Comparison of ENCODE assay signal across 22 cellular contexts in genomic region chr7:115911466-115911865, GRCh38.
DNase-seq lines count a peak whose midpoint lies in the region; ATAC-seq and TF ChIP-seq lines count a peak whose summit lies in the region.
"Had no signal": no experiment of that assay in that cellular context is flagged by ENCODE, and none has a peak within 500 bp of the region (broad histone marks: within the 10 kb centered on the region; RNA-seq: fewer than 3 reads in every experiment).

No MANE protein-coding gene starts in this region.

- H3K9me3 ChIP-seq in HCT116 (ENCODE audit: control insufficient read depth in 1 of 2, insufficient read depth in 1 of 2, low read depth in 1 of 2, low read length in 2 of 2) (no peaks in the 10 kb centered on the region), gastroesophageal sphincter (no peaks in the 10 kb centered on the region)
- H3K9me3 ChIP-seq: gastrocnemius medialis, MG63, right lobe of liver had no signal

- DNase-seq in HCT116 (ENCODE audit: low read depth, low spot score) (no peak), NCI-H69 (lab: John Stamatoyannopoulos, UW) (peak; percentile 60), brain microvascular endothelial cell (peak; percentile 5), renal cortical epithelial cell (ENCODE audit: low read depth) (peak; percentile 18), AG08395 (ENCODE audit: low spot score) (no peak), type B pancreatic cell (ENCODE audit: extremely low spot score, unreplicated experiment) (no peak), sciatic nerve (ENCODE audit: low spot score) (no peak)
- DNase-seq: activated CD4-positive, alpha-beta T cell treated with anti-CD3 and anti-CD28 coated beads for 4 hours; activated naive CD4-positive, alpha-beta T cell treated with anti-CD3 and anti-CD28 coated beads for 36 hours; activated T-cell treated with anti-CD3 and anti-CD28 coated beads, Interleukin-2, amount 50 U/mL, for 48 hours; CD8-positive, alpha-beta T cell; dermis blood vessel endothelial cell; DMS153; gastrocnemius medialis; MG63; NCI-H187; NCI-H526; right lobe of liver; Right ventricle myocardium superior had no signal

- H2AFZ ChIP-seq in HCT116 (ENCODE audit: low read depth, low read length, poor library complexity, severe bottlenecking), result peak overlapping the region; percentile 8
- H2AFZ ChIP-seq: parathyroid adenoma had no signal

- BruUV-seq in HCT116 (replicated peaks; lab: Mats Ljungman, UMichigan), result no TSS peak

- TF ChIP-seq POLR2A in HCT116 (IDR thresholded peaks at IDR 0.05; ENCODE audit: borderline replicate concordance, extremely low read depth, insufficient read depth, insufficient read length) (no peak), gastroesophageal sphincter (IDR thresholded peaks at IDR 0.05) (no peak)

- no peaks in the 10 kb centered on the region for H3K9me2 ChIP-seq in HCT116 (ENCODE audit: insufficient read depth)

- POLR2A ChIA-PET in HCT116 (lab: Charles Lee), result no interaction called here

- no peaks in the 10 kb centered on the region for H3K36me3 Mint-ChIP-seq in type B pancreatic cell
- H3K36me3 Mint-ChIP-seq: CD8-positive, alpha-beta T cell; natural killer cell treated with Interleukin-12 subunit alpha and Interleukin-12 subunit beta and Interleukin-15 and Interleukin-18, amount 100 ng/mL, for 72 hours had no signal

- H3K27me3 ChIP-seq in HCT116 (ENCODE audit: insufficient read depth, low read length) (no peaks in the 10 kb centered on the region), brain microvascular endothelial cell (replicated peaks) (no peaks in the 10 kb centered on the region), gastroesophageal sphincter (no peaks in the 10 kb centered on the region)
- H3K27me3 ChIP-seq: gastrocnemius medialis, MG63 had no signal

- no peak overlapping the region for H3K4me2 ChIP-seq in HCT116 (ENCODE audit: low read length)

- in situ Hi-C loops in brain microvascular endothelial cell (cut with HindIII; ENCODE audit: low pct_ligation_motif_present, low sequenced_read_pairs), result no loop called here

- H3K9ac ChIP-seq in HCT116 (ENCODE audit: low read length), result no peak overlapping the region
- H3K9ac ChIP-seq: parathyroid adenoma had no signal

- H3K27ac ChIP-seq in HCT116 (ENCODE audit: low read depth, low read length) (no peak overlapping the region), brain microvascular endothelial cell (no peak overlapping the region), gastroesophageal sphincter (no peak overlapping the region)
- H3K27ac ChIP-seq: gastrocnemius medialis, parathyroid adenoma, right lobe of liver had no signal

- intact Hi-C loops in HCT116 (cut with micrococcal nuclease) (loop anchor here (10.0 kb wide), 1 partner anchor 1887 kb away; no protein-coding TSS in a partner anchor), sciatic nerve (cut with DNase I) (no loop called here)

- CTCF ChIA-PET in HCT116 (lab: Charles Lee), result no interaction called here

- no peaks in the 10 kb centered on the region for H3K36me3 ChIP-seq in HCT116 (ENCODE audit: control insufficient read depth in 1 of 2, insufficient read depth in 2 of 2, low read length in 2 of 2)
- H3K36me3 ChIP-seq in brain microvascular endothelial cell (replicated peaks), result no peaks in the 10 kb centered on the region
- no peaks in the 10 kb centered on the region for H3K36me3 ChIP-seq in gastroesophageal sphincter
- H3K36me3 ChIP-seq: gastrocnemius medialis, MG63, right lobe of liver had no signal

- H3K27me3 Mint-ChIP-seq in type B pancreatic cell, result no peaks in the 10 kb centered on the region
- H3K27me3 Mint-ChIP-seq: natural killer cell treated with Interleukin-12 subunit alpha and Interleukin-12 subunit beta and Interleukin-15 and Interleukin-18, amount 100 ng/mL, for 72 hours had no signal

- H3K4me3 ChIP-seq in HCT116 (replicated peaks in 1 of 2; ENCODE audit: low read depth in 1 of 2, low read length in 2 of 2) (no peak overlapping the region), brain microvascular endothelial cell (ENCODE audit: low read depth, low read length) (no peak overlapping the region), gastroesophageal sphincter (no peak overlapping the region)
- H3K4me3 ChIP-seq: MG63, right lobe of liver had no signal

- no peak for TF ChIP-seq RAD21 in HCT116 (IDR thresholded peaks at IDR 0.05; ENCODE audit: low read depth)

- peaks cover 3% of the 10 kb centered on the region for H3K9me3 Mint-ChIP-seq in type B pancreatic cell
- H3K9me3 Mint-ChIP-seq: activated naive CD4-positive, alpha-beta T cell treated with anti-CD3 and anti-CD28 coated beads for 36 hours; CD8-positive, alpha-beta T cell; natural killer cell treated with Interleukin-12 subunit alpha and Interleukin-12 subunit beta and Interleukin-15 and Interleukin-18, amount 100 ng/mL, for 72 hours had no signal

- RAD21 ChIA-PET in HCT116 (lab: Charles Lee; ENCODE audit: low non-redundant PET in 1 of 2, low total read pairs in 2 of 2, uncharacterized antibody in 2 of 2, unreplicated experiment in 2 of 2), result no interaction called here

- H3K4me1 ChIP-seq in HCT116 (ENCODE audit: control insufficient read depth in 1 of 2, insufficient read depth in 2 of 2, low read length in 2 of 2) (peaks cover 0 to 7% of the 10 kb centered on the region in 2 experiments; a peak in 1 of 4 replicates), gastroesophageal sphincter (peaks cover 0 to 7% (median 0%) of the 10 kb centered on the region in 3 donors)
- H3K4me1 ChIP-seq: parathyroid adenoma, right lobe of liver had no signal

- 65 to 69% methylated on average over 3 of the region's 3 CpGs for WGBS in gastroesophageal sphincter (ENCODE audit: low coverage in 1 of 2), 2 donors

- TF ChIP-seq EP300 in gastroesophageal sphincter (IDR thresholded peaks at IDR 0.05), result no peak

- H3K27ac Mint-ChIP-seq in type B pancreatic cell, result no peak overlapping the region
- H3K27ac Mint-ChIP-seq: activated naive CD4-positive, alpha-beta T cell treated with anti-CD3 and anti-CD28 coated beads for 36 hours; CD8-positive, alpha-beta T cell; natural killer cell treated with Interleukin-12 subunit alpha and Interleukin-12 subunit beta and Interleukin-15 and Interleukin-18, amount 100 ng/mL, for 72 hours had no signal

- ATAC-seq in HCT116, result no peak
- no peak for ATAC-seq in sciatic nerve
- no peak for ATAC-seq in gastroesophageal sphincter
- ATAC-seq: CD8-positive, alpha-beta T cell; gastrocnemius medialis; natural killer cell treated with Interleukin-12 subunit alpha and Interleukin-12 subunit beta and Interleukin-15 and Interleukin-18, amount 100 ng/mL, for 72 hours; right lobe of liver had no signal

- H3K4me1 Mint-ChIP-seq in type B pancreatic cell (ENCODE audit: unreplicated experiment), result peaks cover 43% of the 10 kb centered on the region

- TF ChIP-seq CTCF in HCT116 (IDR thresholded peaks at IDR 0.05 in 2 of 3, conservative IDR thresholded peaks at IDR 0.05 in 1 of 3; ENCODE audit: borderline replicate concordance in 1 of 3, insufficient read depth in 1 of 3, low read depth in 2 of 3, low read length in 2 of 3), result no peak
- TF ChIP-seq CTCF in brain microvascular endothelial cell (IDR thresholded peaks at IDR 0.05; ENCODE audit: low read depth, low read length, missing control alignments), result no peak
- no peak for TF ChIP-seq CTCF in type B pancreatic cell (conservative IDR thresholded peaks at IDR 0.05)
- TF ChIP-seq CTCF in gastroesophageal sphincter (IDR thresholded peaks at IDR 0.05), result no peak

- no peaks in the 10 kb centered on the region for H4K20me1 ChIP-seq in HCT116 (ENCODE audit: insufficient read depth)

- H3K79me2 ChIP-seq in HCT116 (ENCODE audit: insufficient read depth, low read length), result no peaks in the 10 kb centered on the region
- H3K79me2 ChIP-seq: parathyroid adenoma had no signal

- no peak overlapping the region for H3K4me3 Mint-ChIP-seq in type B pancreatic cell
- H3K4me3 Mint-ChIP-seq: activated naive CD4-positive, alpha-beta T cell treated with anti-CD3 and anti-CD28 coated beads for 36 hours; CD8-positive, alpha-beta T cell; natural killer cell treated with Interleukin-12 subunit alpha and Interleukin-12 subunit beta and Interleukin-15 and Interleukin-18, amount 100 ng/mL, for 72 hours had no signal

TF ChIP-seq in HCT116, 20 proteins besides CTCF, POLR2A, EP300 and RAD21:
- TF ChIP-seq POLR2AphosphoS5 (IDR thresholded peaks at IDR 0.05; ENCODE audit: low read depth, low read length), result no peak
TF ChIP-seq in HCT116: peak in this region for 0.

Comparison
In these comparisons a context has a peak if more than half of its experiments do, and no peak if none do; other contexts are left out.
1. DNase-seq: peak in NCI-H69 (single experiment), brain microvascular endothelial cell (single experiment) and renal cortical epithelial cell (single experiment); none in HCT116 (single experiment), AG08395 (single experiment), type B pancreatic cell (single experiment) and sciatic nerve (single experiment).